1 cellular context compared by ENCODE assay signal in the genomic region with DNA sequence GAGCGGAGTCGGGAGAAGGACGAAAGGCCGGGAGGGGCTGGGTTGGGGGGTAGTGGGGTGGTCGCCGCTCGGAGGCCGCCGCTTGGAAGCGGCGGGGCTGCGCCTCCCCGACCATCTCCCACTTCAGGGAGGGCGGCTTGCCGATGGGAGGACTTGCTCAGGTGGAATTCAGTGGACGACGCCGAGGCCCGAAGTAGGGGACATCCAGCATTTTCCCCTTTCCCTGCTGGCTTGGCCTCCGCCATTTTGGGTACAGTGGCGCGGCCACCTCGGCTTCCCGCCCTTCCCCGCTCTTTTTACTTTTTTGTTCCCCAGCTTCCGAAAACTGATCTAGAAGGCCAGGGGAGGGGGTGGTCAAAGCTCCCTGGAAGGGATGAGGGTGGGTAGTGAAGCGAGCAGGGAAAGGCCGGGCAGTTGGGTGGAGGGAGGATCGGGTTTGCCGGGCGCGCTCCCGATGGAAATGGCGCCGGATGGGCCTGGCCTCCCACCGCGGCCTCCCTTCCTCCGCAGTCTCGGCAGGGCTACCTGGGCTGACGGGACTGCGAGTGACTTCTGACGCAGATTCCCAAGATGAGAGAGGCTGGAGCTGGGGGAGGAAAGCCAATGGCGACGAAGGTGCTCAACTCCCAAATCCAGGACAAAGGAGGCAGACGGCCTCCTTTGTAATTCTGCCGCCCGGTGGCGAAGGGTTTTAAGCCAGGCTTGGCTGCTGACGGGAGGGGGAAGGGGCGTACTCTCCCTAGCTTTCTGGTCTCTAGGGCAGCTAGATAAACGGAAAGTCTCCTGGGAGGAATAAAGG.
TF ChIP-seq lines count a peak whose summit lies in the region.

A gene (minus strand): TSS at position 670 of the 799 bp plus-strand sequence. CDS start 26,084 bp downstream, outside the sequence.

TF ChIP-seq in HepG2, 621 proteins besides CTCF, POLR2A, EP300 and RAD21 (continued from another document and continues in another):
- TF ChIP-seq, protein P1, sequence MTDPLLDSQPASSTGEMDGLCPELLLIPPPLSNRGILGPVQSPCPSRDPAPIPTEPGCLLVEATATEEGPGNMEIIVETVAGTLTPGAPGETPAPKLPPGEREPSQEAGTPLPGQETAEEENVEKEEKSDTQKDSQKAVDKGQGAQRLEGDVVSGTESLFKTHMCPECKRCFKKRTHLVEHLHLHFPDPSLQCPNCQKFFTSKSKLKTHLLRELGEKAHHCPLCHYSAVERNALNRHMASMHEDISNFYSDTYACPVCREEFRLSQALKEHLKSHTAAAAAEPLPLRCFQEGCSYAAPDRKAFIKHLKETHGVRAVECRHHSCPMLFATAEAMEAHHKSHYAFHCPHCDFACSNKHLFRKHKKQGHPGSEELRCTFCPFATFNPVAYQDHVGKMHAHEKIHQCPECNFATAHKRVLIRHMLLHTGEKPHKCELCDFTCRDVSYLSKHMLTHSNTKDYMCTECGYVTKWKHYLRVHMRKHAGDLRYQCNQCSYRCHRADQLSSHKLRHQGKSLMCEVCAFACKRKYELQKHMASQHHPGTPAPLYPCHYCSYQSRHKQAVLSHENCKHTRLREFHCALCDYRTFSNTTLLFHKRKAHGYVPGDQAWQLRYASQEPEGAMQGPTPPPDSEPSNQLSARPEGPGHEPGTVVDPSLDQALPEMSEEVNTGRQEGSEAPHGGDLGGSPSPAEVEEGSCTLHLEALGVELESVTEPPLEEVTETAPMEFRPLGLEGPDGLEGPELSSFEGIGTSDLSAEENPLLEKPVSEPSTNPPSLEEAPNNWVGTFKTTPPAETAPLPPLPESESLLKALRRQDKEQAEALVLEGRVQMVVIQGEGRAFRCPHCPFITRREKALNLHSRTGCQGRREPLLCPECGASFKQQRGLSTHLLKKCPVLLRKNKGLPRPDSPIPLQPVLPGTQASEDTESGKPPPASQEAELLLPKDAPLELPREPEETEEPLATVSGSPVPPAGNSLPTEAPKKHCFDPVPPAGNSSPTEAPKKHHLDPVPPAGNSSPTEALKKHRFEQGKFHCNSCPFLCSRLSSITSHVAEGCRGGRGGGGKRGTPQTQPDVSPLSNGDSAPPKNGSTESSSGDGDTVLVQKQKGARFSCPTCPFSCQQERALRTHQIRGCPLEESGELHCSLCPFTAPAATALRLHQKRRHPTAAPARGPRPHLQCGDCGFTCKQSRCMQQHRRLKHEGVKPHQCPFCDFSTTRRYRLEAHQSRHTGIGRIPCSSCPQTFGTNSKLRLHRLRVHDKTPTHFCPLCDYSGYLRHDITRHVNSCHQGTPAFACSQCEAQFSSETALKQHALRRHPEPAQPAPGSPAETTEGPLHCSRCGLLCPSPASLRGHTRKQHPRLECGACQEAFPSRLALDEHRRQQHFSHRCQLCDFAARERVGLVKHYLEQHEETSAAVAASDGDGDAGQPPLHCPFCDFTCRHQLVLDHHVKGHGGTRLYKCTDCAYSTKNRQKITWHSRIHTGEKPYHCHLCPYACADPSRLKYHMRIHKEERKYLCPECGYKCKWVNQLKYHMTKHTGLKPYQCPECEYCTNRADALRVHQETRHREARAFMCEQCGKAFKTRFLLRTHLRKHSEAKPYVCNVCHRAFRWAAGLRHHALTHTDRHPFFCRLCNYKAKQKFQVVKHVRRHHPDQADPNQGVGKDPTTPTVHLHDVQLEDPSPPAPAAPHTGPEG (CRISPR knock-in tag; IDR thresholded peaks at IDR 0.05) = no peak
- no peak for TF ChIP-seq RBAK (CRISPR knock-in tag; IDR thresholded peaks at IDR 0.05)
- TF ChIP-seq GLI4 (CRISPR knock-in tag; IDR thresholded peaks at IDR 0.05; ENCODE audit: borderline replicate concordance) = 0 out of 2 replicates have a peak, but pooled peaks have one; percentile 16
- no peak for TF ChIP-seq NCOR1 (IDR thresholded peaks at IDR 0.05; ENCODE audit: borderline replicate concordance, low read length)
- TF ChIP-seq, protein P2, sequence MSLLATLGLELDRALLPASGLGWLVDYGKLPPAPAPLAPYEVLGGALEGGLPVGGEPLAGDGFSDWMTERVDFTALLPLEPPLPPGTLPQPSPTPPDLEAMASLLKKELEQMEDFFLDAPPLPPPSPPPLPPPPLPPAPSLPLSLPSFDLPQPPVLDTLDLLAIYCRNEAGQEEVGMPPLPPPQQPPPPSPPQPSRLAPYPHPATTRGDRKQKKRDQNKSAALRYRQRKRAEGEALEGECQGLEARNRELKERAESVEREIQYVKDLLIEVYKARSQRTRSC (CRISPR knock-in tag; IDR thresholded peaks at IDR 0.05; ENCODE audit: low read depth) = 0 out of 2 replicates have a peak, but pooled peaks have one; percentile 5
- 0 out of 2 replicates have a peak, but pooled peaks have one; percentile 16 for TF ChIP-seq HNRNPUL1 (IDR thresholded peaks at IDR 0.05; ENCODE audit: low read depth, low read length)
- no peak for TF ChIP-seq PPARG (CRISPR knock-in tag; conservative IDR thresholded peaks at IDR 0.05)
- TF ChIP-seq ATM (IDR thresholded peaks at IDR 0.05; ENCODE audit: borderline replicate concordance) = no peak
- TF ChIP-seq, protein P3, sequence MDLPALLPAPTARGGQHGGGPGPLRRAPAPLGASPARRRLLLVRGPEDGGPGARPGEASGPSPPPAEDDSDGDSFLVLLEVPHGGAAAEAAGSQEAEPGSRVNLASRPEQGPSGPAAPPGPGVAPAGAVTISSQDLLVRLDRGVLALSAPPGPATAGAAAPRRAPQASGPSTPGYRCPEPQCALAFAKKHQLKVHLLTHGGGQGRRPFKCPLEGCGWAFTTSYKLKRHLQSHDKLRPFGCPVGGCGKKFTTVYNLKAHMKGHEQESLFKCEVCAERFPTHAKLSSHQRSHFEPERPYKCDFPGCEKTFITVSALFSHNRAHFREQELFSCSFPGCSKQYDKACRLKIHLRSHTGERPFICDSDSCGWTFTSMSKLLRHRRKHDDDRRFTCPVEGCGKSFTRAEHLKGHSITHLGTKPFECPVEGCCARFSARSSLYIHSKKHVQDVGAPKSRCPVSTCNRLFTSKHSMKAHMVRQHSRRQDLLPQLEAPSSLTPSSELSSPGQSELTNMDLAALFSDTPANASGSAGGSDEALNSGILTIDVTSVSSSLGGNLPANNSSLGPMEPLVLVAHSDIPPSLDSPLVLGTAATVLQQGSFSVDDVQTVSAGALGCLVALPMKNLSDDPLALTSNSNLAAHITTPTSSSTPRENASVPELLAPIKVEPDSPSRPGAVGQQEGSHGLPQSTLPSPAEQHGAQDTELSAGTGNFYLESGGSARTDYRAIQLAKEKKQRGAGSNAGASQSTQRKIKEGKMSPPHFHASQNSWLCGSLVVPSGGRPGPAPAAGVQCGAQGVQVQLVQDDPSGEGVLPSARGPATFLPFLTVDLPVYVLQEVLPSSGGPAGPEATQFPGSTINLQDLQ (CRISPR knock-in tag; IDR thresholded peaks at IDR 0.05) = no peak
- no peak for TF ChIP-seq CHD2 (IDR thresholded peaks at IDR 0.05; ENCODE audit: low read depth, low read length)
- TF ChIP-seq, protein P4, sequence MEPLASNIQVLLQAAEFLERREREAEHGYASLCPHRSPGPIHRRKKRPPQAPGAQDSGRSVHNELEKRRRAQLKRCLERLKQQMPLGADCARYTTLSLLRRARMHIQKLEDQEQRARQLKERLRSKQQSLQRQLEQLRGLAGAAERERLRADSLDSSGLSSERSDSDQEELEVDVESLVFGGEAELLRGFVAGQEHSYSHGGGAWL (CRISPR knock-in tag; IDR thresholded peaks at IDR 0.05) = peak; percentile 67; the same call in 1 of the 2 replicates
- TF ChIP-seq, protein P5, sequence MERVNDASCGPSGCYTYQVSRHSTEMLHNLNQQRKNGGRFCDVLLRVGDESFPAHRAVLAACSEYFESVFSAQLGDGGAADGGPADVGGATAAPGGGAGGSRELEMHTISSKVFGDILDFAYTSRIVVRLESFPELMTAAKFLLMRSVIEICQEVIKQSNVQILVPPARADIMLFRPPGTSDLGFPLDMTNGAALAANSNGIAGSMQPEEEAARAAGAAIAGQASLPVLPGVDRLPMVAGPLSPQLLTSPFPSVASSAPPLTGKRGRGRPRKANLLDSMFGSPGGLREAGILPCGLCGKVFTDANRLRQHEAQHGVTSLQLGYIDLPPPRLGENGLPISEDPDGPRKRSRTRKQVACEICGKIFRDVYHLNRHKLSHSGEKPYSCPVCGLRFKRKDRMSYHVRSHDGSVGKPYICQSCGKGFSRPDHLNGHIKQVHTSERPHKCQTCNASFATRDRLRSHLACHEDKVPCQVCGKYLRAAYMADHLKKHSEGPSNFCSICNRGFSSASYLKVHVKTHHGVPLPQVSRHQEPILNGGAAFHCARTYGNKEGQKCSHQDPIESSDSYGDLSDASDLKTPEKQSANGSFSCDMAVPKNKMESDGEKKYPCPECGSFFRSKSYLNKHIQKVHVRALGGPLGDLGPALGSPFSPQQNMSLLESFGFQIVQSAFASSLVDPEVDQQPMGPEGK (CRISPR knock-in tag; IDR thresholded peaks at IDR 0.05) = no peak
- peak; percentile 57 for TF ChIP-seq ZNF263 (CRISPR knock-in tag; IDR thresholded peaks at IDR 0.05)
- TF ChIP-seq FOXP1 (IDR thresholded peaks at IDR 0.05) = no peak
- TF ChIP-seq FOXP1 (CRISPR knock-in tag; IDR thresholded peaks at IDR 0.05) = no peak
- TF ChIP-seq, protein P6, sequence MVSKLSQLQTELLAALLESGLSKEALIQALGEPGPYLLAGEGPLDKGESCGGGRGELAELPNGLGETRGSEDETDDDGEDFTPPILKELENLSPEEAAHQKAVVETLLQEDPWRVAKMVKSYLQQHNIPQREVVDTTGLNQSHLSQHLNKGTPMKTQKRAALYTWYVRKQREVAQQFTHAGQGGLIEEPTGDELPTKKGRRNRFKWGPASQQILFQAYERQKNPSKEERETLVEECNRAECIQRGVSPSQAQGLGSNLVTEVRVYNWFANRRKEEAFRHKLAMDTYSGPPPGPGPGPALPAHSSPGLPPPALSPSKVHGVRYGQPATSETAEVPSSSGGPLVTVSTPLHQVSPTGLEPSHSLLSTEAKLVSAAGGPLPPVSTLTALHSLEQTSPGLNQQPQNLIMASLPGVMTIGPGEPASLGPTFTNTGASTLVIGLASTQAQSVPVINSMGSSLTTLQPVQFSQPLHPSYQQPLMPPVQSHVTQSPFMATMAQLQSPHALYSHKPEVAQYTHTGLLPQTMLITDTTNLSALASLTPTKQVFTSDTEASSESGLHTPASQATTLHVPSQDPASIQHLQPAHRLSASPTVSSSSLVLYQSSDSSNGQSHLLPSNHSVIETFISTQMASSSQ (IDR thresholded peaks at IDR 0.05; ENCODE audit: low read depth) = no peak
- TF ChIP-seq, protein P6 (CRISPR knock-in tag; IDR thresholded peaks at IDR 0.05; ENCODE audit: borderline replicate concordance) = peak; percentile 53; the same call in 1 of the 2 replicates
- TF ChIP-seq ZNF432 (CRISPR knock-in tag; IDR thresholded peaks at IDR 0.05; ENCODE audit: borderline replicate concordance) = no peak
- TF ChIP-seq, protein P7, sequence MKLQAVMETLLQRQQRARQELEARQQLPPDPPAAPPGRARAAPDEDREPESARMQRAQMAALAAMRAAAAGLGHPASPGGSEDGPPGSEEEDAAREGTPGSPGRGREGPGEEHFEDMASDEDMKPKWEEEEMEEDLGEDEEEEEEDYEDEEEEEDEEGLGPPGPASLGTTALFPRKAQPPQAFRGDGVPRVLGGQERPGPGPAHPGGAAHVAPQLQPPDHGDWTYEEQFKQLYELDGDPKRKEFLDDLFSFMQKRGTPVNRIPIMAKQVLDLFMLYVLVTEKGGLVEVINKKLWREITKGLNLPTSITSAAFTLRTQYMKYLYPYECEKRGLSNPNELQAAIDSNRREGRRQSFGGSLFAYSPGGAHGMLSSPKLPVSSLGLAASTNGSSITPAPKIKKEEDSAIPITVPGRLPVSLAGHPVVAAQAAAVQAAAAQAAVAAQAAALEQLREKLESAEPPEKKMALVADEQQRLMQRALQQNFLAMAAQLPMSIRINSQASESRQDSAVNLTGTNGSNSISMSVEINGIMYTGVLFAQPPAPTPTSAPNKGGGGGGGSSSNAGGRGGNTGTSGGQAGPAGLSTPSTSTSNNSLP (IDR thresholded peaks at IDR 0.05; ENCODE audit: low read depth, low read length) = no peak
- no peak for TF ChIP-seq GTF3A (CRISPR knock-in tag; conservative IDR thresholded peaks at IDR 0.05)
- TF ChIP-seq ASH2L (IDR thresholded peaks at IDR 0.05; ENCODE audit: insufficient read length, low read depth, low read length) = peak; percentile 63
- no peak for TF ChIP-seq NFE2L2 (IDR thresholded peaks at IDR 0.05; ENCODE audit: low read length)
- TF ChIP-seq FOXC1 (CRISPR knock-in tag; IDR thresholded peaks at IDR 0.05; ENCODE audit: borderline replicate concordance) = no peak
- TF ChIP-seq FLYWCH1 (CRISPR knock-in tag; IDR thresholded peaks at IDR 0.05) = no peak
- TF ChIP-seq ZSCAN22 (CRISPR knock-in tag; IDR thresholded peaks at IDR 0.05) = peak; percentile 13; the same call in 1 of the 2 replicates
- TF ChIP-seq NR3C1 (CRISPR knock-in tag; IDR thresholded peaks at IDR 0.05) = no peak
- no peak for TF ChIP-seq MAFG (CRISPR knock-in tag; IDR thresholded peaks at IDR 0.05)
- TF ChIP-seq, protein P8, sequence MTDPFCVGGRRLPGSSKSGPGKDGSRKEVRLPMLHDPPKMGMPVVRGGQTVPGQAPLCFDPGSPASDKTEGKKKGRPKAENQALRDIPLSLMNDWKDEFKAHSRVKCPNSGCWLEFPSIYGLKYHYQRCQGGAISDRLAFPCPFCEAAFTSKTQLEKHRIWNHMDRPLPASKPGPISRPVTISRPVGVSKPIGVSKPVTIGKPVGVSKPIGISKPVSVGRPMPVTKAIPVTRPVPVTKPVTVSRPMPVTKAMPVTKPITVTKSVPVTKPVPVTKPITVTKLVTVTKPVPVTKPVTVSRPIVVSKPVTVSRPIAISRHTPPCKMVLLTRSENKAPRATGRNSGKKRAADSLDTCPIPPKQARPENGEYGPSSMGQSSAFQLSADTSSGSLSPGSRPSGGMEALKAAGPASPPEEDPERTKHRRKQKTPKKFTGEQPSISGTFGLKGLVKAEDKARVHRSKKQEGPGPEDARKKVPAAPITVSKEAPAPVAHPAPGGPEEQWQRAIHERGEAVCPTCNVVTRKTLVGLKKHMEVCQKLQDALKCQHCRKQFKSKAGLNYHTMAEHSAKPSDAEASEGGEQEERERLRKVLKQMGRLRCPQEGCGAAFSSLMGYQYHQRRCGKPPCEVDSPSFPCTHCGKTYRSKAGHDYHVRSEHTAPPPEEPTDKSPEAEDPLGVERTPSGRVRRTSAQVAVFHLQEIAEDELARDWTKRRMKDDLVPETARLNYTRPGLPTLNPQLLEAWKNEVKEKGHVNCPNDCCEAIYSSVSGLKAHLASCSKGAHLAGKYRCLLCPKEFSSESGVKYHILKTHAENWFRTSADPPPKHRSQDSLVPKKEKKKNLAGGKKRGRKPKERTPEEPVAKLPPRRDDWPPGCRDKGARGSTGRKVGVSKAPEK (CRISPR knock-in tag; IDR thresholded peaks at IDR 0.05; ENCODE audit: borderline replicate concordance) = no peak; the same call in 1 of the 2 replicates
- no peak for TF ChIP-seq MZF1 (CRISPR knock-in tag; IDR thresholded peaks at IDR 0.05; ENCODE audit: borderline replicate concordance)
- TF ChIP-seq SSRP1 (CRISPR knock-in tag; IDR thresholded peaks at IDR 0.05) = no peak
- TF ChIP-seq ZNF24 (IDR thresholded peaks at IDR 0.05) = no peak
